ENCODE assay signal across 2 cellular contexts in genomic region chr11:3022300-3022967, GRCh38.
TF ChIP-seq lines count a peak whose summit lies in the region.

No MANE protein-coding gene starts in this region.

TF ChIP-seq in IMR-90, 13 proteins besides CTCF, POLR2A, EP300 and RAD21:
- TF ChIP-seq RCOR1 (IDR thresholded peaks at IDR 0.05; ENCODE audit: insufficient replicate concordance, low read length), result no peak
- peak; percentile 17; the same call in 1 of the 2 replicates for TF ChIP-seq MXI1 (IDR thresholded peaks at IDR 0.05; ENCODE audit: borderline replicate concordance, low read depth, low read length)
- peak; percentile 94 for TF ChIP-seq CEBPB (IDR thresholded peaks at IDR 0.05; ENCODE audit: low read depth, low read length)
- TF ChIP-seq USF2 (IDR thresholded peaks at IDR 0.05; ENCODE audit: low read depth, low read length), result no peak
- no peak for TF ChIP-seq MAFK (IDR thresholded peaks at IDR 0.05; ENCODE audit: low read depth, low read length)
- TF ChIP-seq BHLHE40 (IDR thresholded peaks at IDR 0.05; ENCODE audit: low read depth, low read length), result no peak

TF ChIP-seq in K562, 482 proteins besides CTCF, POLR2A, EP300 and RAD21:
- no peak for TF ChIP-seq HNRNPLL (IDR thresholded peaks at IDR 0.05; ENCODE audit: low read depth, low read length, poor library complexity, severe bottlenecking)
- no peak for TF ChIP-seq COPS2 (conservative IDR thresholded peaks at IDR 0.05)
- TF ChIP-seq E2F6 (IDR thresholded peaks at IDR 0.05; ENCODE audit: borderline replicate concordance in 1 of 2, extremely low read depth in 1 of 2, insufficient read depth in 1 of 2, insufficient read length in 1 of 2, low read depth in 1 of 2, low read length in 1 of 2, poor library complexity in 1 of 2, severe bottlenecking in 1 of 2), result no peak
- no peak for TF ChIP-seq MTA3 (IDR thresholded peaks at IDR 0.05; ENCODE audit: borderline replicate concordance)
- TF ChIP-seq ZFP36 (IDR thresholded peaks at IDR 0.05; ENCODE audit: low read depth, low read length, partially characterized antibody), result no peak
- no peak for TF ChIP-seq ZNF561 (CRISPR knock-in tag; conservative IDR thresholded peaks at IDR 0.05)
- 0 out of 2 replicates have a peak, but pooled peaks have one; percentile 3 for TF ChIP-seq USF2 (CRISPR knock-in tag; IDR thresholded peaks at IDR 0.05)
- no peak for TF ChIP-seq MLX (CRISPR knock-in tag; conservative IDR thresholded peaks at IDR 0.05)
- no peak for TF ChIP-seq PHF21A (IDR thresholded peaks at IDR 0.05; ENCODE audit: borderline replicate concordance, low read depth)
- no peak for TF ChIP-seq TRIM28 (IDR thresholded peaks at IDR 0.05)
- TF ChIP-seq CEBPG (CRISPR knock-in tag; IDR thresholded peaks at IDR 0.05), result peak; percentile 42; the same call in 1 of the 2 replicates
- no peak for TF ChIP-seq CEBPG (tag; conservative IDR thresholded peaks at IDR 0.05 in 1 of 2, IDR thresholded peaks at IDR 0.05 in 1 of 2)
- TF ChIP-seq POLR2AphosphoS2 (IDR thresholded peaks at IDR 0.05; ENCODE audit: low read length), result peak; percentile 70; the same call in 1 of the 2 replicates
- peak; percentile 22; the same call in 1 of the 2 replicates for TF ChIP-seq SUPT5H (IDR thresholded peaks at IDR 0.05)
- TF ChIP-seq TCF7 (IDR thresholded peaks at IDR 0.05; ENCODE audit: borderline replicate concordance), result no peak
- no peak for TF ChIP-seq ARID1B (IDR thresholded peaks at IDR 0.05)
- no peak for TF ChIP-seq SAP30 (IDR thresholded peaks at IDR 0.05; ENCODE audit: borderline replicate concordance, insufficient read depth, low read depth, low read length, poor library complexity, severe bottlenecking)
- no peak for TF ChIP-seq MCM5 (IDR thresholded peaks at IDR 0.05; ENCODE audit: low read depth)
